Comparison of ENCODE assay signal across 13 cellular contexts in the genomic region with DNA sequence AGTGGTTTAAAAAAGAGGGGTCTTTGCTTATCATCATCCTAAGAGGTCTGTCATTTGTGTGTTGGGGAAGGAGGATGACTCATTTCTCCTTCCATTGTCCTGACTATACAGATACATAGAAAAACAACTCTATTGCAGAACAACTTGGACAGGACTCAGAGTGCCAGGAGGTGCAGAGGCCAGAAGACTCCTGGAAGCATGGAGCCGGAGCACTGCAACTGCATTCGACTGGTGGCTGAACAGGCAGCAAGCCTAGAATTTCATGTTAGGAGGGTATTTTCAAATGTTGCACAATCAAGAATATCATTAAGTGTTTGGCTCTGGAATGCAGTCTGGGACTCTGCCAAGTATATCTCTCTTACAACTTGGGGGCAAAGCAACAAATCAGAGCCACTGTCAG. TPM values are rescaled to one million over a fixed set of nuclear protein-coding genes. Genes with fewer than 3 reads are reported as not detected.
A peak's percentile ranks its signal among the peaks of the same experiment; 100 is the strongest.
DNase-seq lines count a peak whose midpoint lies in the region; ATAC-seq and TF ChIP-seq lines count a peak whose summit lies in the region.
"Had no signal": no experiment of that assay in that cellular context is flagged by ENCODE, and none has a peak within 500 bp of the region (broad histone marks: within the 10 kb centered on the region; RNA-seq: fewer than 3 reads in every experiment).

No MANE protein-coding gene starts in this region.

- H3K27ac ChIP-seq in RWPE2 (ENCODE audit: poor library complexity, severe bottlenecking), result no peak overlapping the region
- H3K27ac ChIP-seq in prostate gland, result no peak overlapping the region

- no peak for TF ChIP-seq CTCF in BE2C (IDR thresholded peaks at IDR 0.05; ENCODE audit: low read depth, low read length)
- TF ChIP-seq CTCF in RWPE2 (IDR thresholded peaks at IDR 0.05; ENCODE audit: poor library complexity, severe bottlenecking), result no peak
- no peak for TF ChIP-seq CTCF in fibroblast of the aortic adventitia (IDR thresholded peaks at IDR 0.05; ENCODE audit: insufficient read depth, low read length)
- no peak for TF ChIP-seq CTCF in prostate gland (IDR thresholded peaks at IDR 0.05)

- DNase-seq in BE2C (peak; percentile 21), RWPE2 (ENCODE audit: low spot score) (no peak), fibroblast of the aortic adventitia (ENCODE audit: low read depth) (peak; percentile 96), prostate gland (ENCODE audit: low spot score) (peak; percentile 37), NCI-H345 (lab: John Stamatoyannopoulos, UW) (no peak), OCI-M2 (lab: John Stamatoyannopoulos, UW; ENCODE audit: unreplicated experiment) (no peak)
- DNase-seq: activated CD4-positive, alpha-beta T cell treated with anti-CD3 and anti-CD28 coated beads, Interleukin-2, amount 50 U/mL, for 48 hours; CD8-positive, alpha-beta T cell; effector CD8-positive, alpha-beta T cell; NCI-H1417 treated with DMSO at 0.1 percent for 48 hours; stimulated activated CD4-positive, alpha-beta T cell treated with anti-CD3 and anti-CD28 coated beads, Interleukin-2, amount 100 ng/mL, for 48 hours had no signal

- H3K4me3 ChIP-seq in BE2C (ENCODE audit: low read depth, low read length) (no peak overlapping the region), RWPE2 (ENCODE audit: severe bottlenecking) (no peak overlapping the region), fibroblast of the aortic adventitia (ENCODE audit: low read depth, low read length) (no peak overlapping the region), prostate gland (no peak overlapping the region)

- H3K36me3 ChIP-seq in BE2C (no peaks in the 10 kb centered on the region; the same call in 1 of the 2 replicates), RWPE2 (ENCODE audit: low read depth) (no peaks in the 10 kb centered on the region), prostate gland (no peaks in the 10 kb centered on the region)

- H3K4me1 ChIP-seq in BE2C, result peaks cover 38% of the 10 kb centered on the region
- H3K4me1 ChIP-seq in RWPE2 (ENCODE audit: insufficient read depth, poor library complexity, severe bottlenecking), result peaks cover 14% of the 10 kb centered on the region
- no peaks in the 10 kb centered on the region for H3K4me1 ChIP-seq in prostate gland (replicated peaks)

- TF ChIP-seq POLR2A in prostate gland (IDR thresholded peaks at IDR 0.05), result no peak

- 21% methylated on average over 2 of the region's 2 CpGs for WGBS in prostate gland

- peak; percentile 53 for ATAC-seq in RWPE2 (ENCODE audit: low read depth)
- no peak for ATAC-seq in HG03565 (IDR thresholded peaks at IDR 0.05; ENCODE audit: unreplicated experiment)
- ATAC-seq in GM18867 (IDR thresholded peaks at IDR 0.05; ENCODE audit: unreplicated experiment), result no peak
- ATAC-seq: CD8-positive, alpha-beta T cell had no signal

- no peaks in the 10 kb centered on the region; the same call in 1 of the 2 replicates for H3K9me3 ChIP-seq in BE2C
- no peaks in the 10 kb centered on the region for H3K9me3 ChIP-seq in RWPE2 (ENCODE audit: severe bottlenecking)
- H3K9me3 ChIP-seq in prostate gland, result no peaks in the 10 kb centered on the region

- H3K27me3 ChIP-seq in BE2C (no peaks in the 10 kb centered on the region), RWPE2 (ENCODE audit: insufficient read depth, poor library complexity, severe bottlenecking) (no peaks in the 10 kb centered on the region), prostate gland (replicated peaks; ENCODE audit: insufficient read depth) (no peaks in the 10 kb centered on the region)

- intact Hi-C loops in prostate gland (cut with DNase I), result no loop called here

RNA-seq across cellular contexts. Expression of a gene that starts 35.0 kb away (rescaled TPM):
- polyA plus RNA-seq in BE2C (2012; ENCODE audit: insufficient read depth, insufficient read length, low read depth), result 14.1 TPM
- total RNA-seq in fibroblast of the aortic adventitia (ENCODE audit: low replicate concordance) (3.1 and 4.6 TPM in 2 replicates), prostate gland (10 to 100 TPM; 15.0 to 30.6 TPM)

Comparison
In these comparisons a context has a peak if more than half of its experiments do, and no peak if none do; other contexts are left out.
1. DNase-seq: peak in BE2C (single experiment), fibroblast of the aortic adventitia (single experiment) and prostate gland (single experiment); none in RWPE2 (single experiment), NCI-H345 (single experiment) and OCI-M2 (single experiment).